Comparison of ENCODE assay signal across 8 cellular contexts in genomic region chr2:29129586-29130281, GRCh38. TPM values are rescaled to one million over a fixed set of nuclear protein-coding genes. Genes with fewer than 3 reads are reported as not detected.
DNase-seq lines count a peak whose midpoint lies in the region; ATAC-seq, FAIRE-seq and TF ChIP-seq lines count a peak whose summit lies in the region.

No MANE protein-coding gene starts in this region.

- CTCF ChIA-PET in Calu3 (lab: Charles Lee) = interaction anchor here (0.9 to 2.7 kb wide), 4 partner anchors 9 to 21 kb away, joined by 3 to 15 read pairs (median 6); no protein-coding TSS in a partner anchor
- CTCF ChIA-PET in GM12878 (lab: Yijun Ruan, JAX) = interaction anchor here (0.6 to 3.1 kb wide), 7 partner anchors 11 to 310 kb away, joined by 3 to 39 read pairs (median 5); no protein-coding TSS in a partner anchor

- DNase-seq in Calu3 (no peak), GM12878 (ENCODE audit: low read depth, low spot score) (no peak), natural killer cell (no peak), NOMO-1 treated with DMSO at 0.1 percent for 48 hours (lab: John Stamatoyannopoulos, UW; ENCODE audit: unreplicated experiment) (no peak), NCI-H146 treated with DMSO at 0.1 percent for 48 hours (lab: John Stamatoyannopoulos, UW; ENCODE audit: unreplicated experiment) (no peak), NCI-H774 (lab: John Stamatoyannopoulos, UW) (no peak), head of caudate nucleus (no peak)

- WGBS in GM12878 (ENCODE audit: insufficient coverage, insufficient replicate concordance, low lambda C conversion rate, missing lambda C conversion rate) = 95% methylated on average over 2 of the region's 2 CpGs

- H3K36me3 Mint-ChIP-seq in Calu3 (ENCODE audit: insufficient read depth, unreplicated experiment) = peaks cover 91% of the 10 kb centered on the region
- peaks cover 9% of the 10 kb centered on the region for H3K36me3 Mint-ChIP-seq in natural killer cell

- no peak for TF ChIP-seq POLR2A in GM12878 (IDR thresholded peaks at IDR 0.05; ENCODE audit: low read depth, low read length)

- ATAC-seq in HG03378 (IDR thresholded peaks at IDR 0.05; ENCODE audit: unreplicated experiment) (peak; percentile 11), GM12878 (peak; percentile 61), natural killer cell (no peak)

- H3K27ac ChIP-seq in GM12878 (ENCODE audit: control insufficient read depth, insufficient read depth) = peak overlapping the region; percentile 73

- H3K27me3 Mint-ChIP-seq in Calu3 (ENCODE audit: unreplicated experiment) (no peaks in the 10 kb centered on the region), natural killer cell (ENCODE audit: low read depth in 2 of 2) (no peaks in the 10 kb centered on the region)

- H2AFZ ChIP-seq in GM12878 (ENCODE audit: control insufficient read depth, low read depth, low read length) = no peak overlapping the region; the same call in 1 of the 2 replicates

- H3K27ac Mint-ChIP-seq in Calu3 (ENCODE audit: unreplicated experiment) = peak overlapping the region; percentile 89
- H3K27ac Mint-ChIP-seq in natural killer cell = peak overlapping the region; percentile 45 to 54

- H3K79me2 ChIP-seq in GM12878 (ENCODE audit: control insufficient read depth, insufficient read depth, low read length) = peaks cover 2% of the 10 kb centered on the region

- no peaks in the 10 kb centered on the region for H3K27me3 ChIP-seq in GM12878 (replicated peaks in 1 of 2; ENCODE audit: control insufficient read depth in 2 of 2, insufficient read depth in 2 of 2, low read length in 1 of 2)

- no peak for TF ChIP-seq RAD21 in GM12878 (IDR thresholded peaks at IDR 0.05; ENCODE audit: insufficient read depth, low read depth, low read length)

- H3K36me3 ChIP-seq in GM12878 (ENCODE audit: control insufficient read depth in 2 of 2, insufficient read depth in 2 of 2, low read length in 1 of 2) = peaks cover 0 to 18% of the 10 kb centered on the region in 2 experiments; a peak in 3 of 4 replicates

- TF ChIP-seq EP300 in GM12878 (IDR thresholded peaks at IDR 0.05; ENCODE audit: borderline replicate concordance in 1 of 2, control insufficient read depth in 1 of 2, low read depth in 2 of 2, low read length in 2 of 2) = no peak

- BruUV-seq in Calu3 (replicated peaks; lab: Mats Ljungman, UMichigan) = TSS peak; percentile 84
- no TSS peak for BruUV-seq in GM12878 (replicated peaks; lab: Mats Ljungman, UMichigan)

- H3K9ac ChIP-seq in GM12878 (ENCODE audit: control insufficient read depth, insufficient read depth, low read length) = peak overlapping the region; percentile 42

- H4K20me1 ChIP-seq in GM12878 (ENCODE audit: control insufficient read depth, insufficient read depth) = no peaks in the 10 kb centered on the region

- H3K4me1 ChIP-seq in GM12878 (ENCODE audit: control insufficient read depth, insufficient read depth, low read length) = peaks cover 10% of the 10 kb centered on the region

- TF ChIP-seq CTCF in Calu3 (IDR thresholded peaks at IDR 0.05; ENCODE audit: unreplicated experiment) = no peak
- no peak for TF ChIP-seq CTCF in GM12878 (IDR thresholded peaks at IDR 0.05 in 2 of 3, conservative IDR thresholded peaks at IDR 0.05 in 1 of 3; ENCODE audit: control insufficient read depth in 2 of 3, extremely low read depth in 1 of 3, insufficient read depth in 1 of 3, low read depth in 3 of 3, low read length in 3 of 3)
- TF ChIP-seq CTCF in natural killer cell (IDR thresholded peaks at IDR 0.05) = no peak

- in situ Hi-C loops in GM12878 (cut with MboI) = no loop called here

- RAD21 ChIA-PET in GM12878 (lab: Charles Lee; ENCODE audit: unreplicated experiment) = interaction anchor here (0.7 to 3.2 kb wide), 6 partner anchors 9 to 106 kb away, joined by 3 to 31 read pairs (median 5); partner anchors contain the start of gene CLIP4

- no peaks in the 10 kb centered on the region for H3K9me3 Mint-ChIP-seq in Calu3 (ENCODE audit: low read depth, unreplicated experiment)
- no peaks in the 10 kb centered on the region for H3K9me3 Mint-ChIP-seq in natural killer cell

- POLR2A ChIA-PET in GM12878 (lab: Charles Lee) = interaction anchor here (0.5 to 2.9 kb wide), 7 partner anchors 9 to 42 kb away, joined by 3 to 21 read pairs (median 9); no protein-coding TSS in a partner anchor

- H3K4me3 ChIP-seq in GM12878 = peak overlapping the region; percentile 13; the same call in 1 of the 2 replicates

- H3K4me1 Mint-ChIP-seq in Calu3 (ENCODE audit: low read depth, unreplicated experiment) (peaks cover 47% of the 10 kb centered on the region), natural killer cell (peaks cover 24 to 28% of the 10 kb centered on the region in 2 donors)

- intact Hi-C loops in Calu3 (cut with micrococcal nuclease; ENCODE audit: unreplicated experiment) = loop anchor here (5.0 kb wide), 1 partner anchor 38 kb away; no protein-coding TSS in a partner anchor
- intact Hi-C loops in GM12878 (cut with micrococcal nuclease; ENCODE audit: unreplicated experiment) = no loop called here
- intact Hi-C loops in natural killer cell (cut with micrococcal nuclease) = no loop called here
- intact Hi-C loops in head of caudate nucleus (cut with DNase I) = no loop called here

- SMC1A ChIA-PET in GM12878 (lab: Charles Lee; ENCODE audit: uncharacterized antibody, unreplicated experiment) = interaction anchor here (0.7 to 3.4 kb wide), 20 partner anchors 8 to 118 kb away, joined by 3 to 73 read pairs (median 4); partner anchors contain the start of gene PCARE

- H3K9me3 ChIP-seq in GM12878 (replicated peaks; ENCODE audit: control insufficient read depth, insufficient read depth, low read length) = peaks cover 1% of the 10 kb centered on the region; the same call in 1 of the 3 replicates

- H3K4me3 Mint-ChIP-seq in Calu3 (ENCODE audit: low read depth, unreplicated experiment) = peak overlapping the region; percentile 53
- no peak overlapping the region for H3K4me3 Mint-ChIP-seq in natural killer cell

- H3K4me2 ChIP-seq in GM12878 (ENCODE audit: control insufficient read depth, insufficient read depth) = peak overlapping the region; percentile 65

- peak; percentile 56 for FAIRE-seq in GM12878 (lab: Jason Lieb, UNC)

RNA-seq across cellular contexts. Expression of gene CLIP4, which starts 14.5 kb away (rescaled TPM):
- total RNA-seq in Calu3 (2022) (136 and 184 TPM in 2 replicates), GM12878 (2014; rRNA removed) (16.0 and 18.1 TPM in 2 replicates), GM12878 (2014; rRNA removed; fragmentation: Illumina TruSeq; extraction: Trizol) (21.8 and 22.5 TPM in 2 replicates), GM12878 (2021) (19.0 and 20.2 TPM in 2 replicates), natural killer cell (10 to 100 TPM; 56.8 to 88.0 (median 72.6) TPM)
- total RNA-seq in GM12878 (2013; cell fraction: nucleolus; rRNA removed) = 237 and 241 TPM in 2 replicates
- 13.1 TPM for polyA plus RNA-seq in GM12878 (2011; ENCODE audit: low read depth)
- polyA plus RNA-seq in GM12878 (2011; rRNA removed) (34.9 and 46.5 TPM in 2 replicates), GM12878 (2014; fragmentation: Illumina TruSeq; extraction: Trizol) (16.2 and 17.6 TPM in 2 replicates), GM12878 (2014; fragmentation: Nextera tagmentation; extraction: Ambion mirVana) (1 to 10 TPM; 5.5 to 6.9 TPM), GM12878 (2014; rRNA removed) (15.7 and 22.3 TPM in 2 replicates), GM12878 (2016; fragmentation: Nextera tagmentation; extraction: Ambion mirVana) (10 to 100 TPM; 11.9 to 12.5 TPM)
- polyA plus RNA-seq in GM12878 (2011; cell fraction: cytosol; rRNA removed) = 13.7 and 14.5 TPM in 2 replicates
- polyA plus RNA-seq in GM12878 (2011; cell fraction: nucleus; rRNA removed) = 48.8 and 52.2 TPM in 2 replicates
- polyA plus RNA-seq in GM12878 (2012) = 17.4 and 18.7 TPM in 2 replicates
- 29.7 and 38.4 TPM in 2 replicates for polyA minus RNA-seq in GM12878 (2011; rRNA and poly(A)+ RNA removed)
- 9.7 and 11.5 TPM in 2 replicates for polyA minus RNA-seq in GM12878 (2011; cell fraction: cytosol; rRNA and poly(A)+ RNA removed)
- 35.3 and 47.7 TPM in 2 replicates for polyA minus RNA-seq in GM12878 (2011; cell fraction: nucleus; rRNA and poly(A)+ RNA removed)

RNA-seq across cellular contexts. Expression of gene PCARE, which starts 55.4 kb away (rescaled TPM):
- total RNA-seq in Calu3 (2022) (not detected in 2 replicates), GM12878 (2014; rRNA removed) (0.05 and 0.06 TPM in 2 replicates), GM12878 (2014; rRNA removed; fragmentation: Illumina TruSeq; extraction: Trizol) (under 0.01 and 0.04 TPM in 2 replicates), GM12878 (2021) (0.03 and 0.08 TPM in 2 replicates), natural killer cell (not detected)
- not detected in 2 replicates for total RNA-seq in GM12878 (2013; cell fraction: nucleolus; rRNA removed)
- not detected for polyA plus RNA-seq in GM12878 (2011; ENCODE audit: low read depth)
- polyA plus RNA-seq in GM12878 (2011; rRNA removed) (not detected in 2 replicates), GM12878 (2014; fragmentation: Illumina TruSeq; extraction: Trizol) (0.02 and 0.06 TPM in 2 replicates), GM12878 (2014; fragmentation: Nextera tagmentation; extraction: Ambion mirVana) (not detected), GM12878 (2014; rRNA removed) (0.08 and 0.09 TPM in 2 replicates), GM12878 (2016; fragmentation: Nextera tagmentation; extraction: Ambion mirVana) (not detected)
- polyA plus RNA-seq in GM12878 (2011; cell fraction: cytosol; rRNA removed) = under 0.01 TPM in 1 of 2 replicates, not detected in the other
- polyA plus RNA-seq in GM12878 (2011; cell fraction: nucleus; rRNA removed) = 0.03 TPM in 1 of 2 replicates, not detected in the other
- polyA plus RNA-seq in GM12878 (2012) = 0.01 TPM in 1 of 2 replicates, not detected in the other
- polyA minus RNA-seq in GM12878 (2011; rRNA and poly(A)+ RNA removed) = under 0.01 TPM in 2 replicates
- not detected in 2 replicates for polyA minus RNA-seq in GM12878 (2011; cell fraction: cytosol; rRNA and poly(A)+ RNA removed)
- polyA minus RNA-seq in GM12878 (2011; cell fraction: nucleus; rRNA and poly(A)+ RNA removed) = not detected in 2 replicates

Comparison
In these comparisons a context has a peak if more than half of its experiments do, and no peak if none do; other contexts are left out.
1. ATAC-seq: peak in HG03378 (single experiment) and GM12878 (single experiment); none in natural killer cell (0 of 3).